25 cellular contexts compared by ENCODE assay signal in genomic region chr9:95491543-95492330, GRCh38. TPM values are rescaled to one million over a fixed set of nuclear protein-coding genes. Genes with fewer than 3 reads are reported as not detected.
DNase-seq lines count a peak whose midpoint lies in the region; ATAC-seq, FAIRE-seq and TF ChIP-seq lines count a peak whose summit lies in the region.
"Had no signal": no experiment of that assay in that cellular context is flagged by ENCODE, and none has a peak within 500 bp of the region (broad histone marks: within the 10 kb centered on the region; RNA-seq: fewer than 3 reads in every experiment).

No MANE protein-coding gene starts in this region.

- no peak overlapping the region for H3K4me3 ChIP-seq in MM.1S (ENCODE audit: low read length)
- H3K4me3 ChIP-seq: sigmoid colon, SJSA1, tibial nerve had no signal

- H3K27ac ChIP-seq in CD4-positive, alpha-beta T cell (ENCODE audit: low read depth, low read length): no peak overlapping the region
- no peak overlapping the region for H3K27ac ChIP-seq in MM.1S (ENCODE audit: low read length)
- H3K27ac ChIP-seq: sigmoid colon, SJSA1, tibial nerve had no signal

- no peak overlapping the region for H2AFZ ChIP-seq in MM.1S (ENCODE audit: low read length)

- no peak for TF ChIP-seq CTCF in CD4-positive, alpha-beta T cell (IDR thresholded peaks at IDR 0.05)
- no peak for TF ChIP-seq CTCF in nephron progenitor cell (IDR thresholded peaks at IDR 0.05)
- TF ChIP-seq CTCF in chondrocyte (IDR thresholded peaks at IDR 0.05): no peak
- no peak for TF ChIP-seq CTCF in MM.1S (IDR thresholded peaks at IDR 0.05; ENCODE audit: low read length)

- no peaks in the 10 kb centered on the region for H3K9me3 ChIP-seq in CD4-positive, alpha-beta T cell (ENCODE audit: control insufficient read depth, low read length)
- H3K9me3 ChIP-seq in MM.1S (replicated peaks; ENCODE audit: insufficient read depth, low read length): no peaks in the 10 kb centered on the region
- H3K9me3 ChIP-seq: sigmoid colon, SJSA1, tibial nerve had no signal

- DNase-seq in CD4-positive, alpha-beta T cell: peak in 1 of 10 experiments; percentile 8
- DNase-seq in GM12891 (ENCODE audit: insufficient read length, low spot score) (no peak), cerebellar cortex (ENCODE audit: low spot score) (peak; percentile 81), nephron progenitor cell (no peak), chondrocyte (ENCODE audit: low spot score) (no peak), globus pallidus (ENCODE audit: low spot score) (no peak), MM.1S (no peak)
- DNase-seq: activated CD4-positive, CD25-positive, alpha-beta regulatory T cell treated with anti-CD3 and anti-CD28 coated beads, Interleukin-2, amount 50 U/mL, for 72 hours; activated CD8-positive, alpha-beta T cell treated with anti-CD3 and anti-CD28 coated beads for 36 hours; activated naive CD4-positive, alpha-beta T cell treated with anti-CD3 and anti-CD28 coated beads, Interleukin-2, amount 10 ng/mL, durations not matched to agents 7 days and 5 days; anterior cingulate cortex; DMS53; GOT3; KG1; naive B cell; NCI-H146; NCI-H2171; NCI-H524; sigmoid colon; T-helper 1 cell had no signal

- peak overlapping the region; percentile 34 for H3K27ac Mint-ChIP-seq in CD4-positive, alpha-beta T cell
- H3K27ac Mint-ChIP-seq in nephron progenitor cell (peak overlapping the region; percentile 49), chondrocyte (ENCODE audit: unreplicated experiment) (no peak overlapping the region)
- H3K27ac Mint-ChIP-seq: activated CD8-positive, alpha-beta T cell treated with anti-CD3 and anti-CD28 coated beads for 36 hours; activated naive CD4-positive, alpha-beta T cell treated with anti-CD3 and anti-CD28 coated beads, Interleukin-2, amount 10 ng/mL, durations not matched to agents 7 days and 5 days; naive B cell had no signal

- H3K9ac ChIP-seq in MM.1S (ENCODE audit: low read length): no peak overlapping the region

- no peaks in the 10 kb centered on the region for H3K27me3 ChIP-seq in CD4-positive, alpha-beta T cell (ENCODE audit: control insufficient read depth, insufficient read depth, low read length)
- H3K27me3 ChIP-seq in MM.1S (replicated peaks; ENCODE audit: insufficient read depth, low read length): no peaks in the 10 kb centered on the region
- H3K27me3 ChIP-seq: sigmoid colon, SJSA1, tibial nerve had no signal

- no peaks in the 10 kb centered on the region for H3K9me3 Mint-ChIP-seq in CD4-positive, alpha-beta T cell
- H3K9me3 Mint-ChIP-seq in nephron progenitor cell: no peaks in the 10 kb centered on the region
- no peaks in the 10 kb centered on the region for H3K9me3 Mint-ChIP-seq in chondrocyte (ENCODE audit: low read depth)
- H3K9me3 Mint-ChIP-seq: activated CD8-positive, alpha-beta T cell treated with anti-CD3 and anti-CD28 coated beads for 36 hours; activated naive CD4-positive, alpha-beta T cell treated with anti-CD3 and anti-CD28 coated beads, Interleukin-2, amount 10 ng/mL, durations not matched to agents 7 days and 5 days; naive B cell had no signal

- peaks cover 70% of the 10 kb centered on the region for H3K4me1 Mint-ChIP-seq in CD4-positive, alpha-beta T cell (ENCODE audit: low read depth)
- peaks cover 90% of the 10 kb centered on the region for H3K4me1 Mint-ChIP-seq in nephron progenitor cell
- peaks cover 6% of the 10 kb centered on the region for H3K4me1 Mint-ChIP-seq in chondrocyte (ENCODE audit: low read depth)

- H4K20me1 ChIP-seq in MM.1S (ENCODE audit: insufficient read depth, low read length): no peaks in the 10 kb centered on the region

- H3K36me3 ChIP-seq in MM.1S (replicated peaks; ENCODE audit: insufficient read depth, low read length): no peaks in the 10 kb centered on the region
- H3K36me3 ChIP-seq: sigmoid colon had no signal

- peak; percentile 61 for FAIRE-seq in GM12891 (lab: Jason Lieb, UNC)
- FAIRE-seq: HTR-8/SVneo, TTC549 had no signal

- no peaks in the 10 kb centered on the region for H3K27me3 Mint-ChIP-seq in CD4-positive, alpha-beta T cell
- peaks cover 4% of the 10 kb centered on the region for H3K27me3 Mint-ChIP-seq in nephron progenitor cell (ENCODE audit: low read depth, poor library complexity)
- no peaks in the 10 kb centered on the region for H3K27me3 Mint-ChIP-seq in chondrocyte (ENCODE audit: low read depth)
- H3K27me3 Mint-ChIP-seq: activated CD8-positive, alpha-beta T cell treated with anti-CD3 and anti-CD28 coated beads for 36 hours had no signal

- no peaks in the 10 kb centered on the region for H3K36me3 Mint-ChIP-seq in CD4-positive, alpha-beta T cell (ENCODE audit: low read depth)
- peaks cover 8% of the 10 kb centered on the region for H3K36me3 Mint-ChIP-seq in nephron progenitor cell (ENCODE audit: low read depth)
- H3K36me3 Mint-ChIP-seq in chondrocyte (ENCODE audit: low read depth): peaks cover 1% of the 10 kb centered on the region
- H3K36me3 Mint-ChIP-seq: activated naive CD4-positive, alpha-beta T cell treated with anti-CD3 and anti-CD28 coated beads, Interleukin-2, amount 10 ng/mL, durations not matched to agents 7 days and 5 days; naive B cell had no signal

- no peak for ATAC-seq in CD4-positive, alpha-beta T cell (ENCODE audit: poor library complexity)
- ATAC-seq: activated CD8-positive, alpha-beta T cell treated with anti-CD3 and anti-CD28 coated beads for 36 hours; left lobe of liver had no signal

- H3K4me3 Mint-ChIP-seq in CD4-positive, alpha-beta T cell: peak overlapping the region; percentile 40
- no peak overlapping the region for H3K4me3 Mint-ChIP-seq in nephron progenitor cell
- H3K4me3 Mint-ChIP-seq in chondrocyte (ENCODE audit: unreplicated experiment): no peak overlapping the region
- H3K4me3 Mint-ChIP-seq: activated CD8-positive, alpha-beta T cell treated with anti-CD3 and anti-CD28 coated beads for 36 hours; activated naive CD4-positive, alpha-beta T cell treated with anti-CD3 and anti-CD28 coated beads, Interleukin-2, amount 10 ng/mL, durations not matched to agents 7 days and 5 days; naive B cell had no signal

- POLR2A ChIA-PET in CD4-positive, alpha-beta T cell (lab: Charles Lee): interaction anchor here (1.3 to 4.6 kb wide), 3 partner anchors 15 to 29 kb away, joined by 4 to 99 read pairs (median 7); partner anchors contain the start of gene PTCH1

- no peaks in the 10 kb centered on the region for H3K9me2 ChIP-seq in MM.1S (replicated peaks; ENCODE audit: insufficient read depth, low read length)

- no peak overlapping the region for H3K4me2 ChIP-seq in MM.1S (ENCODE audit: low read depth, low read length)

- TF ChIP-seq POLR2A in GM12891 (IDR thresholded peaks at IDR 0.05; ENCODE audit: low read depth, low read length): no peak

- peaks cover 88% of the 10 kb centered on the region for H3K79me2 ChIP-seq in MM.1S (ENCODE audit: low read length)

- peaks cover 28% of the 10 kb centered on the region for H3F3A ChIP-seq in MM.1S (ENCODE audit: insufficient read depth, low read length)

- intact Hi-C loops in CD4-positive, alpha-beta T cell (cut with DNase I, micrococcal nuclease): loop anchor here (1.0 to 10.0 kb wide), 4 partner anchors 174 to 726 kb away; partner anchors contain the start of gene FANCC (in 1 of the 2)

- H3K4me1 ChIP-seq in MM.1S (ENCODE audit: low read length): peaks cover 33% of the 10 kb centered on the region

- CTCF ChIA-PET in CD4-positive, alpha-beta T cell (lab: Charles Lee): interaction anchor here (0.6 kb wide), 1 partner anchor 171 kb away, joined by 3 read pairs; no protein-coding TSS in a partner anchor

TF ChIP-seq in GM12891, 5 proteins besides CTCF, POLR2A, EP300 and RAD21:
- TF ChIP-seq PAX5 (IDR thresholded peaks at IDR 0.05; ENCODE audit: insufficient read depth, low read length, severe bottlenecking): no peak
- no peak for TF ChIP-seq TAF1 (IDR thresholded peaks at IDR 0.05; ENCODE audit: low read depth, low read length)
- TF ChIP-seq POLR2AphosphoS5 (IDR thresholded peaks at IDR 0.05; ENCODE audit: low read depth, low read length): no peak
- no peak for TF ChIP-seq POU2F2 (IDR thresholded peaks at IDR 0.05; ENCODE audit: low read depth, low read length)
- TF ChIP-seq SPI1 (IDR thresholded peaks at IDR 0.05; ENCODE audit: low read depth, low read length): no peak

RNA-seq across cellular contexts. Expression of gene PTCH1, which starts 25.0 kb away (rescaled TPM):
- 10 to 100 TPM; 15.8 to 17.0 TPM for total RNA-seq in CD4-positive, alpha-beta T cell
- polyA plus RNA-seq in GM12891 (2012; ENCODE audit: low read depth, missing spikeins): 2.7 TPM
- total RNA-seq in chondrocyte: 5.7 to 10.4 TPM (median 6.4 TPM) in 3 replicates
